In the genomic region with DNA sequence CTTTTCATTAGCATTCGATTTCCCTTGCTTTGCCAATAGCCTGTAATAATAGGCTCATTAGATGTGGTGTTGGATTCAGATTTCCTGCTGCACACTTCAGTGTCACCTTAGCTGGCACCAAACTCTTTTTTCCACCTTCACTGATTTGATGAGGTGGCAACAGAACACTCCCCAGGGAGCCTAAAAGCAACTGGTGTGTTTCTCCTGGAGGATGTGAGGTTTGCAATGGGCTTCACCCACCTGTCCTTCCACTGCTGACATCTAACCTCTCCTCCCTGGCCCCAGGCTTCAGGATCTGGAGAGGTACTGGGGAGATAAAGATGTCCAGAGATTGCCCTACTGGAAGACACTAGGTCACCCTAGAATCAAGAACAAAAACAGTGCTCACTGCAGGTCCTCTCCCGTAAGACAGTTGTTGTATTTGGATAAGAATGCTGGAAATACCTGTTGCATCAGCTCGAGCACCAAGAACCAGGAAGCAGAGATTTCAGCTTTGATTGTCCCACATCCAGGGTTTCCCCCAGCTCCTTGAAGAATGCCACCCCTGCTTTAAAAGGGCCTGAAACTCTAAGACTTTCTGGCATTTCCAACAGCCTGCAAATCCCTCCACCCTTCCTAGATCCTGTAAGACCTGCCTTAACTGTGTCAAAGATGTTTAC, we compare ENCODE assay signal across 23 cellular contexts.
DNase-seq lines count a peak whose midpoint lies in the region; ATAC-seq and TF ChIP-seq lines count a peak whose summit lies in the region.
"Had no signal": no experiment of that assay in that cellular context is flagged by ENCODE, and none has a peak within 500 bp of the region (broad histone marks: within the 10 kb centered on the region; RNA-seq: fewer than 3 reads in every experiment).

No MANE protein-coding gene starts in this region.

- H3K4me2 ChIP-seq in IMR-90 (ENCODE audit: low read depth, low read length) = no peak overlapping the region
- H3K4me2 ChIP-seq: hepatocyte had no signal

- H2AFZ ChIP-seq in IMR-90 (replicated peaks; ENCODE audit: low read length, poor library complexity) = peak overlapping the region; percentile 33
- H2AFZ ChIP-seq: hepatocyte had no signal

- H3K14ac ChIP-seq in IMR-90 (replicated peaks; ENCODE audit: low read depth, low read length) = peak overlapping the region; percentile 78; the same call in 1 of the 2 replicates

- peak overlapping the region in 1 of 2 experiments; percentile 57; a peak in 1 of 4 replicates for H4K8ac ChIP-seq in IMR-90 (ENCODE audit: low read depth in 2 of 2, low read length in 2 of 2)

- peak overlapping the region; percentile 69 for H2BK120ac ChIP-seq in IMR-90 (ENCODE audit: low read depth, low read length)

- peak overlapping the region; percentile 16 for H2AK9ac ChIP-seq in IMR-90 (replicated peaks; ENCODE audit: low read depth, low read length, poor library complexity)

- peak overlapping the region; percentile 38; the same call in 1 of the 2 replicates for H3K18ac ChIP-seq in IMR-90 (ENCODE audit: low read depth, low read length)

- no peaks in the 10 kb centered on the region for H3K79me1 ChIP-seq in IMR-90 (ENCODE audit: low read depth in 1 of 2, low read length in 2 of 2)

- H3K4me1 ChIP-seq in IMR-90 (ENCODE audit: control insufficient read depth, insufficient read depth, low read length) = peaks cover 10% of the 10 kb centered on the region; the same call in 1 of the 2 replicates
- H3K4me1 ChIP-seq in body of pancreas = peaks cover 87% of the 10 kb centered on the region
- no peaks in the 10 kb centered on the region for H3K4me1 ChIP-seq in prostate gland (replicated peaks)
- H3K4me1 ChIP-seq in testis = no peaks in the 10 kb centered on the region
- H3K4me1 ChIP-seq: psoas muscle, thyroid gland had no signal

- TF ChIP-seq RAD21 in IMR-90 (IDR thresholded peaks at IDR 0.05; ENCODE audit: low read length) = no peak

- ATAC-seq in IMR-90 (ENCODE audit: low read depth) (no peak), body of pancreas (peak; percentile 35), omental fat pad (ENCODE audit: low FRiP score) (no peak)
- ATAC-seq: CD8-positive, alpha-beta T cell; mucosa of descending colon; stimulated activated naive B cell treated with anti-CD40 and anti-IgM and Interleukin-4, amounts not matched to agents 10 μg/mL and 1 μg/mL and 100 μg/mL, for 72 hours; WTC11 had no signal

- CTCF ChIA-PET in IMR-90 (lab: Yijun Ruan, JAX) = interaction anchor here (0.7 kb wide), 1 partner anchor 17 kb away, joined by 3 read pairs; no protein-coding TSS in a partner anchor

- peak overlapping the region; percentile 46; the same call in 1 of the 2 replicates for H3K23ac ChIP-seq in IMR-90 (ENCODE audit: low read depth, low read length)

- DNase-seq in DMS 273 (lab: John Stamatoyannopoulos, UW; ENCODE audit: unreplicated experiment) = peak; percentile 57
- no peak for DNase-seq in DMS 273 treated with DMSO at 0.1 percent for 48 hours (lab: John Stamatoyannopoulos, UW)
- DNase-seq in IMR-90 = no peak
- peak in 1 of 4 donors; percentile 18 for DNase-seq in body of pancreas
- DNase-seq in prostate gland (ENCODE audit: low spot score) = peak; percentile 25
- no peak for DNase-seq in testis
- no peak for DNase-seq in omental fat pad (ENCODE audit: low spot score)
- DNase-seq in amniotic stem cell (lab: John Stamatoyannopoulos, UW) = no peak
- DNase-seq: activated CD4-positive, alpha-beta T cell treated with anti-CD3 and anti-CD28 coated beads, Interleukin-2, amount 50 U/mL, for 4 hours; activated naive CD4-positive, alpha-beta T cell treated with Interleukin-2 at 50 U/mL for 16 hours; CD8-positive, alpha-beta T cell; DND-41; Karpas-422; mucosa of descending colon; NCI-H1048; stimulated activated CD4-positive, alpha-beta T cell treated with anti-CD3 and anti-CD28 coated beads, Interleukin-2, amount 100 ng/mL, for 48 hours; stimulated activated naive B cell treated with anti-CD40 and anti-IgM and Interleukin-4, amounts not matched to agents 10 μg/mL and 1 μg/mL and 100 μg/mL, for 72 hours; thyroid gland had no signal

- TF ChIP-seq CTCF in IMR-90 (conservative IDR thresholded peaks at IDR 0.05; ENCODE audit: low read depth, low read length) = no peak
- no peak for TF ChIP-seq CTCF in body of pancreas (IDR thresholded peaks at IDR 0.05)
- TF ChIP-seq CTCF in prostate gland (IDR thresholded peaks at IDR 0.05) = no peak
- TF ChIP-seq CTCF in testis (IDR thresholded peaks at IDR 0.05) = no peak
- no peak for TF ChIP-seq CTCF in omental fat pad (IDR thresholded peaks at IDR 0.05)

- H3K27ac ChIP-seq in IMR-90 (ENCODE audit: insufficient read depth, low read length) (no peak overlapping the region), body of pancreas (peak overlapping the region; percentile 82 to 88 (median 85)), prostate gland (peak overlapping the region in 1 of 2 donors; percentile 11), testis (no peak overlapping the region)
- H3K27ac ChIP-seq: 22Rv1, hepatocyte, psoas muscle, RWPE1, thyroid gland had no signal

- POLR2A ChIA-PET in IMR-90 (lab: Charles Lee; ENCODE audit: unreplicated experiment) = no interaction called here

- no peak overlapping the region for H3K9ac ChIP-seq in IMR-90 (ENCODE audit: low read depth, low read length)

- in situ Hi-C loops in IMR-90 (cut with MboI; ENCODE audit: low sequenced_read_pairs) = no loop called here

- H3K4me3 ChIP-seq in IMR-90 (ENCODE audit: insufficient read depth, low read depth, low read length) (no peak overlapping the region), body of pancreas (no peak overlapping the region), prostate gland (no peak overlapping the region), testis (no peak overlapping the region)
- H3K4me3 ChIP-seq: hepatocyte, mucosa of descending colon, psoas muscle, thyroid gland had no signal

- no peak for TF ChIP-seq POLR2A in IMR-90 (IDR thresholded peaks at IDR 0.05; ENCODE audit: low read depth, low read length)
- TF ChIP-seq POLR2A in body of pancreas (IDR thresholded peaks at IDR 0.05) = no peak
- TF ChIP-seq POLR2A in prostate gland (IDR thresholded peaks at IDR 0.05) = no peak
- no peak for TF ChIP-seq POLR2A in testis (IDR thresholded peaks at IDR 0.05)

- H3K9me3 ChIP-seq in IMR-90 (ENCODE audit: control insufficient read depth, insufficient read depth, low read length) = no peaks in the 10 kb centered on the region
- no peaks in the 10 kb centered on the region for H3K9me3 ChIP-seq in body of pancreas
- no peaks in the 10 kb centered on the region for H3K9me3 ChIP-seq in prostate gland
- H3K9me3 ChIP-seq in testis = no peaks in the 10 kb centered on the region
- H3K9me3 ChIP-seq: mucosa of descending colon, psoas muscle, thyroid gland had no signal

- H4K5ac ChIP-seq in IMR-90 (ENCODE audit: low read depth, low read length) = 0 out of 2 replicates have a peak overlapping the region, but pooled peaks have one; percentile 18

- H3K27me3 ChIP-seq in IMR-90 (ENCODE audit: control insufficient read depth, insufficient read depth, low read length) = no peaks in the 10 kb centered on the region
- no peaks in the 10 kb centered on the region for H3K27me3 ChIP-seq in body of pancreas
- no peaks in the 10 kb centered on the region for H3K27me3 ChIP-seq in prostate gland (replicated peaks; ENCODE audit: insufficient read depth)
- H3K27me3 ChIP-seq in testis = no peaks in the 10 kb centered on the region
- H3K27me3 ChIP-seq: hepatocyte, thyroid gland had no signal

- no peaks in the 10 kb centered on the region for H4K20me1 ChIP-seq in IMR-90 (ENCODE audit: insufficient read depth, low read length)

- H3K9me1 ChIP-seq in IMR-90 (ENCODE audit: insufficient read depth, low read length) = peaks cover 10% of the 10 kb centered on the region

- H4K91ac ChIP-seq in IMR-90 (ENCODE audit: insufficient read depth, low read depth, low read length) = 0 out of 2 replicates have a peak overlapping the region, but pooled peaks have one; percentile 15

- no peak overlapping the region for H2BK5ac ChIP-seq in IMR-90 (ENCODE audit: low read depth, low read length, poor library complexity, severe bottlenecking)

- BruUV-seq in IMR-90 (replicated peaks; lab: Mats Ljungman, UMichigan) = no TSS peak

- peak overlapping the region; percentile 88 for H2BK15ac ChIP-seq in IMR-90 (ENCODE audit: low read depth, low read length)

- H3K4ac ChIP-seq in IMR-90 (ENCODE audit: low read depth, low read length) = peak overlapping the region; percentile 64

- H3K36me3 ChIP-seq in IMR-90 (ENCODE audit: control insufficient read depth, insufficient read depth, low read length) (no peaks in the 10 kb centered on the region), body of pancreas (replicated peaks in 1 of 2; ENCODE audit: insufficient read depth in 1 of 2, low read depth in 2 of 2) (no peaks in the 10 kb centered on the region), prostate gland (no peaks in the 10 kb centered on the region), testis (ENCODE audit: low read depth, missing control alignments) (no peaks in the 10 kb centered on the region)
- H3K36me3 ChIP-seq: thyroid gland had no signal

- intact Hi-C loops in IMR-90 (cut with micrococcal nuclease) = no loop called here
- intact Hi-C loops in body of pancreas (cut with DNase I) = no loop called here
- intact Hi-C loops in prostate gland (cut with DNase I) = no loop called here
- intact Hi-C loops in testis (cut with DNase I; ENCODE audit: low total_unique reads) = no loop called here

- 100% methylated on average over 1 of the region's 3 CpGs; no CpG with 5 or more reads in 1 of the 2 experiments for WGBS in IMR-90 (ENCODE audit: extremely low coverage in 2 of 2, insufficient read length in 1 of 2), 2 experiments
- 25 to 31% methylated on average over 3 of the region's 3 CpGs for WGBS in body of pancreas, 2 donors
- WGBS in prostate gland = 37% methylated on average over 3 of the region's 3 CpGs
- 76 to 80% methylated on average over 3 of the region's 3 CpGs for WGBS in testis, 2 donors

- peak overlapping the region; percentile 51 for H2BK20ac ChIP-seq in IMR-90 (ENCODE audit: low read depth, low read length)

- peak overlapping the region; percentile 23; the same call in 1 of the 2 replicates for H2AK5ac ChIP-seq in IMR-90 (ENCODE audit: low read depth, low read length)

- dilution Hi-C loops in IMR-90 (cut with HindIII; ENCODE audit: low sequenced_read_pairs, unreplicated experiment) = no loop called here

- no peak overlapping the region for H3K56ac ChIP-seq in IMR-90 (ENCODE audit: extremely low read depth, insufficient read depth, low read length)

TF ChIP-seq in IMR-90, 13 proteins besides CTCF, POLR2A, EP300 and RAD21 (continues in another document):
- TF ChIP-seq MXI1 (IDR thresholded peaks at IDR 0.05; ENCODE audit: borderline replicate concordance, low read depth, low read length) (no peak), SMC3 (IDR thresholded peaks at IDR 0.05; ENCODE audit: low read depth, low read length) (no peak), RFX5 (IDR thresholded peaks at IDR 0.05; ENCODE audit: low read depth, low read length) (no peak)
- TF ChIP-seq, protein P1, sequence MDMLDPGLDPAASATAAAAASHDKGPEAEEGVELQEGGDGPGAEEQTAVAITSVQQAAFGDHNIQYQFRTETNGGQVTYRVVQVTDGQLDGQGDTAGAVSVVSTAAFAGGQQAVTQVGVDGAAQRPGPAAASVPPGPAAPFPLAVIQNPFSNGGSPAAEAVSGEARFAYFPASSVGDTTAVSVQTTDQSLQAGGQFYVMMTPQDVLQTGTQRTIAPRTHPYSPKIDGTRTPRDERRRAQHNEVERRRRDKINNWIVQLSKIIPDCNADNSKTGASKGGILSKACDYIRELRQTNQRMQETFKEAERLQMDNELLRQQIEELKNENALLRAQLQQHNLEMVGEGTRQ (IDR thresholded peaks at IDR 0.05; ENCODE audit: low read depth, low read length) = no peak

Comparison
In these comparisons a context has a peak if more than half of its experiments do, and no peak if none do; other contexts are left out.
1. DNase-seq: peak in DMS 273 (single experiment) and prostate gland (single experiment); none in DMS 273 treated with DMSO at 0.1 percent for 48 hours (single experiment), IMR-90 (single experiment), testis (single experiment), omental fat pad (single experiment) and amniotic stem cell (single experiment).
2. H3K27ac ChIP-seq: peak in body of pancreas (4 of 4); none in IMR-90 (single experiment) and testis (0 of 2).